Comparison of ENCODE assay signal across 3 cellular contexts in the genomic region with DNA sequence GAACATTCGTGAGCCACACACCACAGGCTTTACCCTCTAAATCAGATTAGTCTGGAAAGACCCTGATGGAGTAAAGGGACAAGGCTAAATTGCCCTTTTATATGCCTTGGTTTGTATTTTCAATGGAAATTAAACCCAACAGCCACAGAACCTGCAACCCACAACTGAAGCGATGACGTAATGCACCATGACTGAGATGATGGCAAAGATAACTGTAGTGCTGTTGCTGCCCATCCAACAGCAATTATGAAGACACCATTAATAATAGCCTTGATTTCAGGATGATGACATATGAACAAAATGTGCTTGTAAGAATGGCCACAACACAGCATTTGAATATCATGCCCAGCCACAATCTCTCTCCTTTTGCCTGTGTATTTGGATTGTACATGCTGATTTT.
TF ChIP-seq lines count a peak whose summit lies in the region.

No MANE protein-coding gene starts in this region.

TF ChIP-seq in SK-N-SH, 30 proteins besides CTCF, POLR2A, EP300 and RAD21:
- TF ChIP-seq RXRA (IDR thresholded peaks at IDR 0.05; ENCODE audit: borderline replicate concordance, low read depth) (no peak), FOXJ3 (CRISPR knock-in tag; IDR thresholded peaks at IDR 0.05) (no peak), JUND (IDR thresholded peaks at IDR 0.05) (peak; percentile 36; the same call in 1 of the 2 replicates), TCF12 (IDR thresholded peaks at IDR 0.05) (peak; percentile 41; the same call in 1 of the 2 replicates)
- TF ChIP-seq, protein P1, sequence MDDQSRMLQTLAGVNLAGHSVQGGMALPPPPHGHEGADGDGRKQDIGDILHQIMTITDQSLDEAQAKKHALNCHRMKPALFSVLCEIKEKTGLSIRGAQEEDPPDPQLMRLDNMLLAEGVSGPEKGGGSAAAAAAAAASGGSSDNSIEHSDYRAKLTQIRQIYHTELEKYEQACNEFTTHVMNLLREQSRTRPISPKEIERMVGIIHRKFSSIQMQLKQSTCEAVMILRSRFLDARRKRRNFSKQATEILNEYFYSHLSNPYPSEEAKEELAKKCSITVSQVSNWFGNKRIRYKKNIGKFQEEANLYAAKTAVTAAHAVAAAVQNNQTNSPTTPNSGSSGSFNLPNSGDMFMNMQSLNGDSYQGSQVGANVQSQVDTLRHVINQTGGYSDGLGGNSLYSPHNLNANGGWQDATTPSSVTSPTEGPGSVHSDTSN (IDR thresholded peaks at IDR 0.05) = peak; percentile 54
- TF ChIP-seq, protein P2, sequence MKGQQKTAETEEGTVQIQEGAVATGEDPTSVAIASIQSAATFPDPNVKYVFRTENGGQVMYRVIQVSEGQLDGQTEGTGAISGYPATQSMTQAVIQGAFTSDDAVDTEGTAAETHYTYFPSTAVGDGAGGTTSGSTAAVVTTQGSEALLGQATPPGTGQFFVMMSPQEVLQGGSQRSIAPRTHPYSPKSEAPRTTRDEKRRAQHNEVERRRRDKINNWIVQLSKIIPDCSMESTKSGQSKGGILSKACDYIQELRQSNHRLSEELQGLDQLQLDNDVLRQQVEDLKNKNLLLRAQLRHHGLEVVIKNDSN (IDR thresholded peaks at IDR 0.05; ENCODE audit: borderline replicate concordance, low read depth) = no peak

TF ChIP-seq in SK-N-SH treated with all-trans-retinoic acid at 6 μM for 48 hours, 23 proteins besides CTCF, POLR2A, EP300 and RAD21 (continued from another document):
- TF ChIP-seq ESRRG (CRISPR knock-in tag; IDR thresholded peaks at IDR 0.05) = no peak
- no peak for TF ChIP-seq ZFP3 (CRISPR knock-in tag; IDR thresholded peaks at IDR 0.05)
- no peak for TF ChIP-seq ZNF8 (CRISPR knock-in tag; IDR thresholded peaks at IDR 0.05)
- TF ChIP-seq, protein P3, sequence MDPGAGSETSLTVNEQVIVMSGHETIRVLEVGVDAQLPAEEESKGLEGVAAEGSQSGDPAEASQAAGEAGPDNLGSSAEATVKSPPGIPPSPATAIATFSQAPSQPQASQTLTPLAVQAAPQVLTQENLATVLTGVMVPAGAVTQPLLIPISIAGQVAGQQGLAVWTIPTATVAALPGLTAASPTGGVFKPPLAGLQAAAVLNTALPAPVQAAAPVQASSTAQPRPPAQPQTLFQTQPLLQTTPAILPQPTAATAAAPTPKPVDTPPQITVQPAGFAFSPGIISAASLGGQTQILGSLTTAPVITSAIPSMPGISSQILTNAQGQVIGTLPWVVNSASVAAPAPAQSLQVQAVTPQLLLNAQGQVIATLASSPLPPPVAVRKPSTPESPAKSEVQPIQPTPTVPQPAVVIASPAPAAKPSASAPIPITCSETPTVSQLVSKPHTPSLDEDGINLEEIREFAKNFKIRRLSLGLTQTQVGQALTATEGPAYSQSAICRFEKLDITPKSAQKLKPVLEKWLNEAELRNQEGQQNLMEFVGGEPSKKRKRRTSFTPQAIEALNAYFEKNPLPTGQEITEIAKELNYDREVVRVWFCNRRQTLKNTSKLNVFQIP (CRISPR knock-in tag; IDR thresholded peaks at IDR 0.05; ENCODE audit: borderline replicate concordance, low read depth) = no peak
- no peak for TF ChIP-seq SNAI2 (CRISPR knock-in tag; IDR thresholded peaks at IDR 0.05)
- no peak for TF ChIP-seq ZFP30 (CRISPR knock-in tag; IDR thresholded peaks at IDR 0.05)
- TF ChIP-seq, protein P4, sequence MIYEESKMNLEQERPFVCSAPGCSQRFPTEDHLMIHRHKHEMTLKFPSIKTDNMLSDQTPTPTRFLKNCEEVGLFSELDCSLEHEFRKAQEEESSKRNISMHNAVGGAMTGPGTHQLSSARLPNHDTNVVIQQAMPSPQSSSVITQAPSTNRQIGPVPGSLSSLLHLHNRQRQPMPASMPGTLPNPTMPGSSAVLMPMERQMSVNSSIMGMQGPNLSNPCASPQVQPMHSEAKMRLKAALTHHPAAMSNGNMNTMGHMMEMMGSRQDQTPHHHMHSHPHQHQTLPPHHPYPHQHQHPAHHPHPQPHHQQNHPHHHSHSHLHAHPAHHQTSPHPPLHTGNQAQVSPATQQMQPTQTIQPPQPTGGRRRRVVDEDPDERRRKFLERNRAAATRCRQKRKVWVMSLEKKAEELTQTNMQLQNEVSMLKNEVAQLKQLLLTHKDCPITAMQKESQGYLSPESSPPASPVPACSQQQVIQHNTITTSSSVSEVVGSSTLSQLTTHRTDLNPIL (CRISPR knock-in tag; IDR thresholded peaks at IDR 0.05; ENCODE audit: low read depth) = no peak
- TF ChIP-seq TCF4 (CRISPR knock-in tag; IDR thresholded peaks at IDR 0.05; ENCODE audit: borderline replicate concordance) = no peak
- no peak for TF ChIP-seq OSR1 (CRISPR knock-in tag; IDR thresholded peaks at IDR 0.05)
- TF ChIP-seq ZNF70 (CRISPR knock-in tag; IDR thresholded peaks at IDR 0.05) = no peak
- TF ChIP-seq, protein P5, sequence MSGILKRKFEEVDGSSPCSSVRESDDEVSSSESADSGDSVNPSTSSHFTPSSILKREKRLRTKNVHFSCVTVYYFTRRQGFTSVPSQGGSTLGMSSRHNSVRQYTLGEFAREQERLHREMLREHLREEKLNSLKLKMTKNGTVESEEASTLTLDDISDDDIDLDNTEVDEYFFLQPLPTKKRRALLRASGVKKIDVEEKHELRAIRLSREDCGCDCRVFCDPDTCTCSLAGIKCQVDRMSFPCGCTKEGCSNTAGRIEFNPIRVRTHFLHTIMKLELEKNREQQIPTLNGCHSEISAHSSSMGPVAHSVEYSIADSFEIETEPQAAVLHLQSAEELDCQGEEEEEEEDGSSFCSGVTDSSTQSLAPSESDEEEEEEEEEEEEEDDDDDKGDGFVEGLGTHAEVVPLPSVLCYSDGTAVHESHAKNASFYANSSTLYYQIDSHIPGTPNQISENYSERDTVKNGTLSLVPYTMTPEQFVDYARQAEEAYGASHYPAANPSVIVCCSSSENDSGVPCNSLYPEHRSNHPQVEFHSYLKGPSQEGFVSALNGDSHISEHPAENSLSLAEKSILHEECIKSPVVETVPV (CRISPR knock-in tag; IDR thresholded peaks at IDR 0.05) = no peak
- TF ChIP-seq CSDC2 (CRISPR knock-in tag; IDR thresholded peaks at IDR 0.05) = no peak

TF ChIP-seq in IMR-90, 13 proteins besides CTCF, POLR2A, EP300 and RAD21:
- TF ChIP-seq CEBPB (IDR thresholded peaks at IDR 0.05; ENCODE audit: low read depth, low read length) (0 out of 2 replicates have a peak, but pooled peaks have one; percentile 5), RCOR1 (IDR thresholded peaks at IDR 0.05; ENCODE audit: insufficient replicate concordance, low read length) (no peak)
